In the genomic region with DNA sequence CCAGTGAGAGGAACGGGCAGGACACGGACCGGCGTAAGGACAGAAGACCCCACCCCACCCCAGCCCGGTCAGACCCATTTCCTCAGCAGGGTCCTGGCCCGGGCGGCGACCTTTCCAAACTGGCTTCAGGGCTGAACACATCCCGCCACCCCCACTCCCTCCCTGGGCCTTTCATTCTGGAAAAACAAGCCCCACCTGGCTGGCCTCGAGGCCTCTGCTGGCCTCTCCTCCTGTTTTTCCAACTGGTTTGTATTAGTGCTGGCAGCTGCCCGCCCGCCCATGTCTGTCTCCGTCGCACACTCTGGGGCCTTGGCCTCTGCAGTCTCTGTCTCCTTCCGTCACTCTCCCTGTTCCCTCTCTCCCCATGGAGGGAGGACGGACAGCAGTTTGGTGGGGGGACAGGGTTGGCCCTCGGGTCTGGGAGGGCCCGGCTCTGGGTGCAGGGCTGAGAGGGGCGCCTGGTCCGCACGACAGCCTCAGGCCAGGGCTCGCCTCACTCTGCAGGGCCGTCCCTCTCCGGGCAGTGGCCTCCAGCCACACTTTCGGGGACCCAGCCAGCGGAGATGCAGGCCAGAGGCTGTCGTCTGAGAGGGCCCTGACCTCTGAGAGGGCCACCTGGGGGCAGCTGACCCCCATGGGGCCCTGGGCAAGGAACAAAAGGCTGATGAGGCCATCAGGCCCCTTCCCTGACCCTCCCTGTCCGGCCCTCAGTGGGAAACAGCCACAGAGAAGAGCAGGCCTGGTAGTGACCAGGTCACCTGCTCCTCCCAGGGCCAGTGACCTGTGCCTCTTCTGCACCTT, we compare ENCODE assay signal across 10 cellular contexts. TPM values are rescaled to one million over a fixed set of nuclear protein-coding genes. Genes with fewer than 3 reads are reported as not detected.
A peak's percentile ranks its signal among the peaks of the same experiment; 100 is the strongest.
DNase-seq lines count a peak whose midpoint lies in the region; ATAC-seq and TF ChIP-seq lines count a peak whose summit lies in the region.
"Had no signal": no experiment of that assay in that cellular context is flagged by ENCODE, and none has a peak within 500 bp of the region (broad histone marks: within the 10 kb centered on the region; RNA-seq: fewer than 3 reads in every experiment).

No MANE protein-coding gene starts in this region.

- ATAC-seq in GM21723 (IDR thresholded peaks at IDR 0.05; ENCODE audit: unreplicated experiment): no peak
- ATAC-seq in activated naive CD4-positive, alpha-beta T cell treated with anti-CD3 and anti-CD28 coated beads, Interleukin-2, amount 50 U/mL, for 72 hours: no peak
- ATAC-seq in GM18873 (IDR thresholded peaks at IDR 0.05; ENCODE audit: low FRiP score, unreplicated experiment): no peak

- H3K27me3 Mint-ChIP-seq in osteocyte (ENCODE audit: unreplicated experiment): no peaks in the 10 kb centered on the region

- H3K36me3 Mint-ChIP-seq in osteocyte (ENCODE audit: unreplicated experiment): no peaks in the 10 kb centered on the region
- no peaks in the 10 kb centered on the region for H3K36me3 Mint-ChIP-seq in activated naive CD4-positive, alpha-beta T cell treated with anti-CD3 and anti-CD28 coated beads, Interleukin-2, amount 50 U/mL, for 72 hours

- H3K4me3 ChIP-seq in AG10803 (ENCODE audit: low read length): peak overlapping the region; percentile 93

- peak overlapping the region; percentile 90 for H3K4me3 Mint-ChIP-seq in osteocyte (ENCODE audit: unreplicated experiment)

- TF ChIP-seq CTCF in AG10803 (conservative IDR thresholded peaks at IDR 0.05; ENCODE audit: low read length): no peak
- no peak for TF ChIP-seq CTCF in osteocyte (IDR thresholded peaks at IDR 0.05)

- peaks cover 56% of the 10 kb centered on the region for H3K4me1 Mint-ChIP-seq in osteocyte (ENCODE audit: unreplicated experiment)

- H3K9me3 Mint-ChIP-seq in osteocyte (ENCODE audit: unreplicated experiment): no peaks in the 10 kb centered on the region
- H3K9me3 Mint-ChIP-seq in activated naive CD4-positive, alpha-beta T cell treated with anti-CD3 and anti-CD28 coated beads, Interleukin-2, amount 50 U/mL, for 72 hours: no peaks in the 10 kb centered on the region

- peak overlapping the region; percentile 90 for H3K27ac Mint-ChIP-seq in osteocyte (ENCODE audit: unreplicated experiment)
- H3K27ac Mint-ChIP-seq in activated naive CD4-positive, alpha-beta T cell treated with anti-CD3 and anti-CD28 coated beads, Interleukin-2, amount 50 U/mL, for 72 hours: no peak overlapping the region

- DNase-seq in AG10803 (ENCODE audit: low read depth) (peak; percentile 90), RPMI7951 (ENCODE audit: low read depth) (peak; percentile 85), fibroblast of peridontal ligament (ENCODE audit: extremely low read depth) (peak; percentile 88), osteocyte (ENCODE audit: extremely low spot score, unreplicated experiment) (peak; percentile 95), UCSD-AML1 (lab: John Stamatoyannopoulos, UW; ENCODE audit: unreplicated experiment) (no peak)
- DNase-seq in activated naive CD4-positive, alpha-beta T cell treated with anti-CD3 and anti-CD28 coated beads, Interleukin-2, amount 50 U/mL, for 72 hours (ENCODE audit: low spot score in 2 of 2): no peak
- DNase-seq: COR-L47; stimulated activated CD4-positive, alpha-beta T cell treated with anti-CD3 and anti-CD28 coated beads, Interleukin-1b, Interleukin-23, amount 100 ng/mL, for 48 hours had no signal

RNA-seq across cellular contexts. Expression of gene MXRA8, which starts 1.5 kb away (rescaled TPM):
- 4.0 and 4.1 TPM in 2 replicates for total RNA-seq in RPMI7951 (2014; rRNA removed; shearing (Covaris generic))
- total RNA-seq in osteocyte: 440 and 449 TPM in 2 replicates
- under 1 TPM in 1 of 2 donors, not detected in 1; 0.66 TPM for total RNA-seq in activated naive CD4-positive, alpha-beta T cell treated with anti-CD3 and anti-CD28 coated beads, Interleukin-2, amount 50 U/mL, for 72 hours

RNA-seq across cellular contexts. Expression of gene DVL1, which starts 10.7 kb away (rescaled TPM):
- total RNA-seq in RPMI7951 (2014; rRNA removed; shearing (Covaris generic)): 24.0 and 36.5 TPM in 2 replicates
- 92.9 and 95.7 TPM in 2 replicates for total RNA-seq in osteocyte
- 10 to 100 TPM; 41.9 to 44.8 TPM for total RNA-seq in activated naive CD4-positive, alpha-beta T cell treated with anti-CD3 and anti-CD28 coated beads, Interleukin-2, amount 50 U/mL, for 72 hours

RNA-seq across cellular contexts. Expression of gene AURKAIP1, which starts 15.1 kb away (rescaled TPM):
- total RNA-seq in RPMI7951 (2014; rRNA removed; shearing (Covaris generic)): 141 and 204 TPM in 2 replicates
- 116 and 120 TPM in 2 replicates for total RNA-seq in osteocyte
- 100 to 1,000 TPM; 115 to 122 TPM for total RNA-seq in activated naive CD4-positive, alpha-beta T cell treated with anti-CD3 and anti-CD28 coated beads, Interleukin-2, amount 50 U/mL, for 72 hours

RNA-seq across cellular contexts. Expression of gene TAS1R3, which starts 28.8 kb away (rescaled TPM):
- 0.48 and 0.68 TPM in 2 replicates for total RNA-seq in RPMI7951 (2014; rRNA removed; shearing (Covaris generic))
- total RNA-seq in osteocyte: 0.57 and 0.97 TPM in 2 replicates
- total RNA-seq in activated naive CD4-positive, alpha-beta T cell treated with anti-CD3 and anti-CD28 coated beads, Interleukin-2, amount 50 U/mL, for 72 hours: under 1 TPM; 0.32 to 0.43 TPM

RNA-seq across cellular contexts. Expression of gene CPTP, which starts 35.3 kb away (rescaled TPM):
- total RNA-seq in RPMI7951 (2014; rRNA removed; shearing (Covaris generic)): 18.7 and 23.9 TPM in 2 replicates
- 23.5 and 24.7 TPM in 2 replicates for total RNA-seq in osteocyte
- total RNA-seq in activated naive CD4-positive, alpha-beta T cell treated with anti-CD3 and anti-CD28 coated beads, Interleukin-2, amount 50 U/mL, for 72 hours: 10 to 100 TPM in 1 of 2 donors, 1 to 10 TPM in 1; 9.8 to 12.2 TPM

Comparison
In these comparisons a context has a peak if more than half of its experiments do, and no peak if none do; other contexts are left out.
1. DNase-seq: peak in AG10803 (single experiment), RPMI7951 (single experiment), fibroblast of peridontal ligament (single experiment) and osteocyte (single experiment); none in activated naive CD4-positive, alpha-beta T cell treated with anti-CD3 and anti-CD28 coated beads, Interleukin-2, amount 50 U/mL, for 72 hours (0 of 2) and UCSD-AML1 (single experiment).
2. RNA of gene MXRA8, which starts 1.5 kb away (total RNA-seq): 440 to 449 TPM in osteocyte; 4.0 to 4.1 TPM in RPMI7951 and 0.66 TPM in activated naive CD4-positive, alpha-beta T cell treated with anti-CD3 and anti-CD28 coated beads, Interleukin-2, amount 50 U/mL, for 72 hours; every median in the first group is over 10 times any median in the second.